Comparison of ENCODE assay signal across 1 cellular context in the genomic region with DNA sequence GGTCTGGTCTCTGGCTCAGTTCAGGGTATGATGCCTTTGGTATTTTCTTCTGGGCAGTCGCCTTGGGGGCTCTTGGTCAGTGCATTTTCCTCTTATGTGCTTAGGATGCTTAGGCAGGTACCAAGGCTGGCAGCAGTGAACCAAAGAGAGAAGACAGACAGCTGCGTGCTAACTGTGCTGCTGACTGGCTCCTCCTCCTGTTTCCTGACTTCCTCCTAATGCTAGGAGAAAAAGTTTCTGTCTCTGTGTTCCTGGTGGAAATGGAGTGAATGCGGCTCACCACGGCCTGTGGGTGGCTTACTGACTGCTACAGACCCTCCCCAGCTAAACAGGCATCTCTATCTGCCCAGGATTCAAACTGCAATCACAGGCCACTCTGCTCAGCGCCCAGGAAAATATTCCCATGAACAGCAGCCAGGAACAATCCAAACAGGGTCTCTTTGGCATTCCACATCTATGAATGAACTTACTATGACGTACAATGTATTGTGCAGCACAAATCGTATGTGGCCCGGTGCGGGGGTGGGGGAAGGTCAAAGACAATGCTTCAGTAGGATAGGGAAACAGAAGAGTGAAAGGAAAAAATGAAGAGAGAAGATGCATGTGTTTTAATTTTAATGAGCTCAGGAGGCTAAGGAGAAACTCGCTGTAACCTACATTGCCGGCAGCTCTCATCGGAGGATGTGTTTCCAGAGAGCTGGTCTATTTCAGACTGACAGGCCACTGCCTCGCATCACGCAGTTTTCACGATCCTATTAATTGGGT.
A peak's percentile ranks its signal among the peaks of the same experiment; 100 is the strongest.
TF ChIP-seq lines count a peak whose summit lies in the region.

No MANE protein-coding gene starts in this region.

TF ChIP-seq in GM12878, 131 proteins besides CTCF, POLR2A, EP300 and RAD21:
- TF ChIP-seq STAT1 (conservative IDR thresholded peaks at IDR 0.05) (no peak), PKNOX1 (IDR thresholded peaks at IDR 0.05) (0 out of 2 replicates have a peak, but pooled peaks have one; percentile 14)
